In the genomic region with DNA sequence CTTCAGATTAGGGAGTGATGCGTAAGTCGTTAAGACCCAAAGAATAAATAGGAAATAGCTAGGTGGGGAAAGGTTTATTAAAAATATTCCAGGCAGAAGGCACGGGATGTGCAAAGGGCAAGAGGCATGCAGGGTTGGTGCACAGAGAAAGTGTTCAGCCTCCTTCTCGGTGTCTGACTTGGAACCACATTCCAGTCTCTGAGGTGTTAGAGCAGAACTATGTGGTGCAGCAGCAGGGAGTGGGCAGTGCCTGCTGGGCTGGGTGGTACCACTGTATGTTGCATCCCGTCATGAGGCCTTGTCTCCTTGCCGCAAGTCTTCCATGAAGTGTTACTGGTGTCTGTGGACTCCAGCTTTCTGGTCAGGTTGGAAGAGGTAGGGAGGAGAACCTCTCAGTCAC, we compare ENCODE assay signal across 30 cellular contexts. TPM values are rescaled to one million over a fixed set of nuclear protein-coding genes. Genes with fewer than 3 reads are reported as not detected.
"Had no signal": no experiment of that assay in that cellular context is flagged by ENCODE, and none has a peak within 500 bp of the region (broad histone marks: within the 10 kb centered on the region; RNA-seq: fewer than 3 reads in every experiment).

No MANE protein-coding gene starts in this region.

- H3K4me3 ChIP-seq: coronary artery, esophagus muscularis mucosa, gastroesophageal sphincter, heart left ventricle, hepatocyte, lung, smooth muscle cell, thoracic aorta, transverse colon, upper lobe of right lung, uterus had no signal

- ATAC-seq: foreskin keratinocyte; gastroesophageal sphincter; heart left ventricle; left lobe of liver; naive thymus-derived CD4-positive, alpha-beta T cell; upper lobe of right lung had no signal

- H3K36me3 ChIP-seq: heart left ventricle, neutrophil, transverse colon, upper lobe of right lung, uterus had no signal

- H3K27me3 Mint-ChIP-seq: naive thymus-derived CD4-positive, alpha-beta T cell; progenitor cell of endocrine pancreas had no signal

- H3K4me1 ChIP-seq: foreskin keratinocyte, heart left ventricle, parathyroid adenoma, transverse colon, upper lobe of right lung, uterus had no signal

- H3K9me3 ChIP-seq: gastroesophageal sphincter, neutrophil, thoracic aorta, transverse colon, upper lobe of right lung, uterus had no signal

- H2AFZ ChIP-seq: hepatocyte, parathyroid adenoma had no signal

- H3K27ac Mint-ChIP-seq: nephron, progenitor cell of endocrine pancreas had no signal

- DNase-seq: dermis blood vessel endothelial cell; effector memory CD4-positive, alpha-beta T cell; foreskin keratinocyte; heart left ventricle; kidney; mesenchymal stem cell; midbrain; naive thymus-derived CD4-positive, alpha-beta T cell; stimulated activated CD4-positive, alpha-beta T cell treated with anti-CD3 and anti-CD28 coated beads, Interleukin-12 subunit alpha, Interleukin-12 subunit beta, amount 100 ng/mL, for 4 hours; stimulated activated CD4-positive, alpha-beta T cell treated with anti-CD3 and anti-CD28 coated beads, Interleukin-1b, Interleukin-23, amount 100 ng/mL, for 48 hours; stimulated activated CD4-positive, alpha-beta T cell treated with anti-CD3 and anti-CD28 coated beads, Interleukin-4, amount 100 ng/mL, for 1 hour; stimulated activated CD8-positive, alpha-beta memory T cell treated with anti-CD3 and anti-CD28 coated beads, Interleukin-4, amount 100 ng/mL, for 48 hours; stimulated activated naive CD4-positive, alpha-beta T cell treated with Interleukin-2 at 50 U/mL for 16 hours; transverse colon; upper lobe of right lung; uterus had no signal

- H3K79me2 ChIP-seq: hepatocyte, parathyroid adenoma had no signal

- H3K27ac ChIP-seq: coronary artery, foreskin keratinocyte, heart left ventricle, hepatocyte, neutrophil, parathyroid adenoma, thoracic aorta, transverse colon, upper lobe of right lung, uterus had no signal

- H3K27me3 ChIP-seq: esophagus muscularis mucosa, foreskin keratinocyte, gastroesophageal sphincter, heart left ventricle, hepatocyte, transverse colon, upper lobe of right lung, uterus had no signal

- H3K4me3 Mint-ChIP-seq: naive thymus-derived CD4-positive, alpha-beta T cell; nephron had no signal

- H3K4me2 ChIP-seq: hepatocyte, smooth muscle cell had no signal

RNA-seq across cellular contexts. Expression of a gene that starts 11.1 kb away (rescaled TPM):
- total RNA-seq: dermis blood vessel endothelial cell, endothelial cell of umbilical vein, epithelial cell of proximal tubule had no signal
- polyA plus RNA-seq: endothelial cell of umbilical vein had no signal
